In the genomic region with DNA sequence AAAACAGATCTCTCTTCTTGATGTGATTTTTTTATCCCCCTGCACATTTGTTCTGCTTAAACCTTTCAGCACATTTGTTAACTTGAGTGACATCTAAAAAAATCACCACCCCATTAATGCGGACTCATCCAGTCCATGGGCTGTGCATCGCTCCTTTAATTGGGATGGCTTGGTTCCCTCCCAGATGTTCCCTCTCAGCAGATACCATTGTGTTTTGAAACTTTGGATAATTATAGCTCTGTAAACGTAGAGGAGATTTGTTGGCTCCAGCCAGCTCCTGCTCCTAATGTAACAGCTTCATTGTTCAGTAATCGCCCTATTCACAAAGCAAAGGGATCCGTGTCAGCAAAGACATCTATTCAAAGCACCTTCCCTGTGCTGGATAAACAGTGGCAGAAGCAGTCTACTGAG, we compare ENCODE assay signal across 13 cellular contexts.
A peak's percentile ranks its signal among the peaks of the same experiment; 100 is the strongest.
DNase-seq lines count a peak whose midpoint lies in the region; ATAC-seq and TF ChIP-seq lines count a peak whose summit lies in the region.
"Had no signal": no experiment of that assay in that cellular context is flagged by ENCODE, and none has a peak within 500 bp of the region (broad histone marks: within the 10 kb centered on the region; RNA-seq: fewer than 3 reads in every experiment).

No MANE protein-coding gene starts in this region.

- ATAC-seq in GM21381 (IDR thresholded peaks at IDR 0.05; ENCODE audit: unreplicated experiment), result no peak
- ATAC-seq in GM18907 (IDR thresholded peaks at IDR 0.05; ENCODE audit: unreplicated experiment), result no peak
- ATAC-seq in HG03354 (IDR thresholded peaks at IDR 0.05; ENCODE audit: poor library complexity, severe bottlenecking, unreplicated experiment), result no peak
- ATAC-seq in GM18861 (IDR thresholded peaks at IDR 0.05; ENCODE audit: unreplicated experiment), result no peak
- ATAC-seq: stimulated activated naive CD8-positive, alpha-beta T cell treated with anti-CD3 and anti-CD28 coated beads, Interleukin-15, Interleukin-2, amounts not matched to agents 100 U/mL and 50 U/mL, for 24 hours had no signal

- H3K36me3 ChIP-seq in BJ (ENCODE audit: control insufficient read depth, insufficient read depth, low read length) (no peaks in the 10 kb centered on the region), esophagus squamous epithelium (no peaks in the 10 kb centered on the region)

- intact Hi-C loops in esophagus squamous epithelium (cut with DNase I), result no loop called here

- peaks cover 44% of the 10 kb centered on the region for H3K27me3 Mint-ChIP-seq in neural crest cell (ENCODE audit: low read depth)

- POLR2A ChIA-PET in BJ (lab: Charles Lee), result no interaction called here

- no peaks in the 10 kb centered on the region for H3K9me3 ChIP-seq in esophagus squamous epithelium

- DNase-seq in BJ (ENCODE audit: low read depth) (peak; percentile 81), NCI-H2081 (lab: John Stamatoyannopoulos, UW) (peak; percentile 74 to 91), esophagus squamous epithelium (lab: John Stamatoyannopoulos, UW) (no peak), neural crest cell (ENCODE audit: low read depth, low spot score) (no peak)
- DNase-seq: activated gamma-delta T cell; dermis blood vessel endothelial cell; stimulated activated naive CD8-positive, alpha-beta T cell treated with anti-CD3 and anti-CD28 coated beads, Interleukin-15, Interleukin-2, amounts not matched to agents 100 U/mL and 50 U/mL, for 24 hours had no signal

- no peaks in the 10 kb centered on the region for H3K9me3 Mint-ChIP-seq in neural crest cell
- H3K9me3 Mint-ChIP-seq: CD14-positive monocyte had no signal

- H3K27me3 ChIP-seq in BJ (ENCODE audit: control insufficient read depth, insufficient read depth, low read length) (no peaks in the 10 kb centered on the region), esophagus squamous epithelium (no peaks in the 10 kb centered on the region)

- no peak for TF ChIP-seq POLR2A in esophagus squamous epithelium (IDR thresholded peaks at IDR 0.05)

- 43 to 46% methylated on average over 5 of the region's 5 CpGs for WGBS in esophagus squamous epithelium, 2 donors

- no peaks in the 10 kb centered on the region for H3K36me3 Mint-ChIP-seq in neural crest cell (ENCODE audit: low read depth)
- H3K36me3 Mint-ChIP-seq: CD14-positive monocyte had no signal

- no peak overlapping the region for H3K27ac Mint-ChIP-seq in neural crest cell (ENCODE audit: unreplicated experiment)
- H3K27ac Mint-ChIP-seq: CD14-positive monocyte had no signal

- H3K4me3 ChIP-seq in BJ (ENCODE audit: low read depth, low read length) (no peak overlapping the region), esophagus squamous epithelium (peak overlapping the region in 1 of 4 donors; percentile 36)
- H3K4me3 ChIP-seq: skin epidermis had no signal

- H3K4me1 Mint-ChIP-seq in neural crest cell, result peaks cover 33% of the 10 kb centered on the region

- TF ChIP-seq CTCF in BJ (IDR thresholded peaks at IDR 0.05; ENCODE audit: insufficient read depth, low read depth, low read length) (no peak), esophagus squamous epithelium (IDR thresholded peaks at IDR 0.05) (no peak), neural crest cell (conservative IDR thresholded peaks at IDR 0.05) (no peak)

- peak overlapping the region in 3 of 4 donors; percentile 56 to 80 (median 79) for H3K27ac ChIP-seq in esophagus squamous epithelium

- CTCF ChIA-PET in BJ (lab: Yijun Ruan, JAX), result no interaction called here

- peaks cover 0 to 20% (median 9%) of the 10 kb centered on the region in 3 donors for H3K4me1 ChIP-seq in esophagus squamous epithelium

- H3K4me3 Mint-ChIP-seq in neural crest cell, result peak overlapping the region; percentile 24

Comparison
In these comparisons a context has a peak if more than half of its experiments do, and no peak if none do; other contexts are left out.
1. DNase-seq: peak in BJ (single experiment) and NCI-H2081 (2 of 2); none in esophagus squamous epithelium (single experiment) and neural crest cell (single experiment).